9 cellular contexts compared by ENCODE assay signal in the genomic region with DNA sequence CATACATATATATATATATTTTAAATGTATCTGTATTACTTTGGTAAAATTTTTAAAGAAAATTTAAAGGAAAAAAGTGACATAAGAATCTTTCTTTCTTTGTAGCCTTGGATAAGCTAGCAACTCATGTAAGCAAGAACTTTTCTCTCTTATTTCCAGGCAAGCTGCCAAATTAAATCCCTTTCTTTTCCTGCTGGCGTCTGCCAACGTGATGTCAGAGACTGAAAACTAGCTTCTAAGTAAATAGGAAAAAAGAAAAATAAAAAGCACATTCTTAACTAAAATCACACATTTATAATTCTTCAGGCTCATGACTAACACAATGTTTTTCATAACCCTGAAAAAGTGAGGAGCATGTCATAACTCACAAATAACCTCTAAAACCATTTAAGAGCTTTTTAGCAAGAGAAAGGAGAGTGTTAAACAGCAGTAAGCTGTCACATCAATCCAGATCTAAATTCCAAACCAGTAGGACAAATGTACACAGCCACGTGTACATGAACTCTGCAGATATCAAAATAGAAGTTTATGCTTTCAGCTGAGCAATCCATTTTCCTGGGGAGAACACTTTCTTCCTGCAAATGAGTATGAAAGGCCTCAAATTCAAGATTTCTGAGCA.
A peak's percentile ranks its signal among the peaks of the same experiment; 100 is the strongest.
DNase-seq lines count a peak whose midpoint lies in the region; ATAC-seq, FAIRE-seq and TF ChIP-seq lines count a peak whose summit lies in the region.
"Had no signal": no experiment of that assay in that cellular context is flagged by ENCODE, and none has a peak within 500 bp of the region (broad histone marks: within the 10 kb centered on the region; RNA-seq: fewer than 3 reads in every experiment).

No MANE protein-coding gene starts in this region.

- no peak for ATAC-seq in T-cell (replicated peaks in 1 of 4)
- ATAC-seq in HG03025 (IDR thresholded peaks at IDR 0.05; ENCODE audit: low FRiP score, unreplicated experiment) = no peak

- WGBS in small intestine, 3 donors = 5 to 15% (median 11%) methylated on average over 3 of the region's 3 CpGs

- H3K4me3 Mint-ChIP-seq in T-cell = no peak overlapping the region
- H3K4me3 Mint-ChIP-seq: central memory CD8-positive, alpha-beta T cell had no signal

- POLR2A ChIA-PET in T-cell (lab: Charles Lee) = no interaction called here

- peak overlapping the region; percentile 17 to 66 for H3K27ac ChIP-seq in right atrium auricular region
- no peak overlapping the region for H3K27ac ChIP-seq in small intestine (ENCODE audit: low read depth in 1 of 2, low read length in 1 of 2)

- peak overlapping the region; percentile 69 for H3K9ac ChIP-seq in adipocyte (ENCODE audit: low read length)

- H3K9me3 ChIP-seq in adipocyte (ENCODE audit: control insufficient read depth, low read length) = no peaks in the 10 kb centered on the region
- peaks cover 0 to 7% of the 10 kb centered on the region in 2 donors for H3K9me3 ChIP-seq in right atrium auricular region
- no peaks in the 10 kb centered on the region for H3K9me3 ChIP-seq in small intestine (ENCODE audit: control insufficient read depth, low read depth)

- H3K27ac Mint-ChIP-seq in T-cell = no peak overlapping the region

- no peaks in the 10 kb centered on the region for H3K36me3 ChIP-seq in adipocyte (ENCODE audit: control insufficient read depth, insufficient read depth, low read length, severe bottlenecking)
- H3K36me3 ChIP-seq in right atrium auricular region = no peaks in the 10 kb centered on the region
- H3K36me3 ChIP-seq in small intestine (ENCODE audit: control insufficient read depth in 2 of 2, insufficient read depth in 2 of 2, low read length in 2 of 2) = no peaks in the 10 kb centered on the region

- no peaks in the 10 kb centered on the region for H3K27me3 Mint-ChIP-seq in T-cell

- FAIRE-seq in small intestine (lab: Jason Lieb, UNC) (no peak), D721Med (lab: Jason Lieb, UNC) (no peak)

- CTCF ChIA-PET in T-cell (lab: Charles Lee) = no interaction called here

- peaks cover 0 to 4% (median 3%) of the 10 kb centered on the region in 3 donors for H3K9me3 Mint-ChIP-seq in T-cell
- H3K9me3 Mint-ChIP-seq: central memory CD8-positive, alpha-beta T cell had no signal

- peak overlapping the region; percentile 29 for H3K4me3 ChIP-seq in adipocyte (ENCODE audit: low read length)
- H3K4me3 ChIP-seq in right atrium auricular region = no peak overlapping the region
- H3K4me3 ChIP-seq in small intestine (ENCODE audit: low read depth in 1 of 2, low read length in 2 of 2) = no peak overlapping the region

- no peaks in the 10 kb centered on the region for H3K36me3 Mint-ChIP-seq in T-cell

- H3K4me1 Mint-ChIP-seq in T-cell = peaks cover 0 to 1% (median 0%) of the 10 kb centered on the region in 3 donors
- H3K4me1 Mint-ChIP-seq: central memory CD8-positive, alpha-beta T cell had no signal

- DNase-seq in H4 (ENCODE audit: low spot score) = peak; percentile 86
- DNase-seq in adipocyte (ENCODE audit: low read depth) = peak; percentile 94
- DNase-seq in right atrium auricular region (ENCODE audit: low spot score) = peak; percentile 75
- peak; percentile 25 for DNase-seq in small intestine
- no peak for DNase-seq in NCI-H187 (lab: John Stamatoyannopoulos, UW)
- no peak for DNase-seq in D721Med (ENCODE audit: insufficient read length, low spot score)
- no peak for DNase-seq in T-cell

- no peaks in the 10 kb centered on the region for H3K27me3 ChIP-seq in adipocyte (replicated peaks; ENCODE audit: control insufficient read depth, insufficient read depth, low read length)
- H3K27me3 ChIP-seq in right atrium auricular region = no peaks in the 10 kb centered on the region
- H3K27me3 ChIP-seq in small intestine (ENCODE audit: control insufficient read depth in 2 of 2, insufficient read depth in 2 of 2, low read length in 2 of 2) = no peaks in the 10 kb centered on the region

- H3K4me1 ChIP-seq in adipocyte (ENCODE audit: control insufficient read depth, insufficient read depth, low read length) (peaks cover 46% of the 10 kb centered on the region), right atrium auricular region (peaks cover 0 to 39% of the 10 kb centered on the region in 2 donors), small intestine (ENCODE audit: control insufficient read depth in 2 of 2, insufficient read depth in 1 of 2, low read depth in 1 of 2, low read length in 1 of 2) (peaks cover 0 to 3% of the 10 kb centered on the region in 2 donors)

- TF ChIP-seq CTCF in right atrium auricular region (IDR thresholded peaks at IDR 0.05) (no peak), D721Med (IDR thresholded peaks at IDR 0.05; ENCODE audit: insufficient read depth, missing control alignments) (no peak)

Comparison
In these comparisons a context has a peak if more than half of its experiments do, and no peak if none do; other contexts are left out.
1. DNase-seq: peak in H4 (single experiment), adipocyte (single experiment), right atrium auricular region (single experiment) and small intestine (single experiment); none in NCI-H187 (0 of 2), D721Med (single experiment) and T-cell (0 of 34).
2. H3K27ac ChIP-seq: peak in right atrium auricular region (2 of 2); none in small intestine (0 of 2).